8 cellular contexts compared by ENCODE assay signal in genomic region chr1:84574936-84575335, GRCh38. TPM values are rescaled to one million over a fixed set of nuclear protein-coding genes. Genes with fewer than 3 reads are reported as not detected.
DNase-seq lines count a peak whose midpoint lies in the region; ATAC-seq and TF ChIP-seq lines count a peak whose summit lies in the region.

No MANE protein-coding gene starts in this region.

- H3K4me3 ChIP-seq in kidney epithelial cell (ENCODE audit: low read depth, low read length) (peak overlapping the region; percentile 63), testis (peak overlapping the region; percentile 58 to 73)

- H3K9me3 ChIP-seq in testis = no peaks in the 10 kb centered on the region

- H3K36me3 ChIP-seq in kidney epithelial cell (ENCODE audit: control insufficient read depth, insufficient read depth, low read length) = no peaks in the 10 kb centered on the region
- no peaks in the 10 kb centered on the region for H3K36me3 ChIP-seq in testis (ENCODE audit: low read depth, missing control alignments)

- DNase-seq in activated T-cell treated with anti-CD3 and anti-CD28 coated beads, Interleukin-2, amount 50 U/mL, for 24 hours = no peak
- DNase-seq in activated T-cell treated with anti-CD3 and anti-CD28 coated beads, Interleukin-2, amount 50 U/mL, for 48 hours = no peak
- no peak for DNase-seq in activated CD8-positive, alpha-beta T cell treated with anti-CD3 and anti-CD28 coated beads, Interleukin-2, amount 10 ng/mL, durations not matched to agents 7 days and 5 days
- DNase-seq in kidney epithelial cell (ENCODE audit: low read depth) = no peak
- DNase-seq in testis = no peak
- DNase-seq in activated CD8-positive, alpha-beta memory T cell treated with anti-CD3 and anti-CD28 coated beads, Interleukin-2, amount 50 U/mL, for 4 hours = no peak

- peaks cover 45% of the 10 kb centered on the region for H3K4me1 Mint-ChIP-seq in activated T-cell treated with anti-CD3 and anti-CD28 coated beads, Interleukin-2, amount 50 U/mL, for 24 hours (ENCODE audit: low read depth)
- H3K4me1 Mint-ChIP-seq in activated CD8-positive, alpha-beta T cell treated with anti-CD3 and anti-CD28 coated beads, Interleukin-2, amount 10 ng/mL, durations not matched to agents 7 days and 5 days (ENCODE audit: low read depth) = peaks cover 33% of the 10 kb centered on the region

- H3K27ac ChIP-seq in testis = peak overlapping the region; percentile 90

- CTCF ChIA-PET in activated CD8-positive, alpha-beta T cell treated with anti-CD3 and anti-CD28 coated beads, Interleukin-2, amount 10 ng/mL, durations not matched to agents 7 days and 5 days (lab: Charles Lee) = interaction anchor here (1.6 to 4.2 kb wide), 5 partner anchors 10 to 132 kb away, joined by 4 to 16 read pairs (median 10); partner anchors contain the start of genes GNG5 and SPATA1

- WGBS in testis, 2 donors = 48 to 58% methylated on average over 7 of the region's 7 CpGs

- POLR2A ChIA-PET in activated CD8-positive, alpha-beta T cell treated with anti-CD3 and anti-CD28 coated beads, Interleukin-2, amount 10 ng/mL, durations not matched to agents 7 days and 5 days (lab: Charles Lee) = interaction anchor here (0.6 to 4.2 kb wide), 11 partner anchors 11 to 430 kb away, joined by 3 to 88 read pairs (median 5); partner anchors contain the start of genes GNG5, PRKACB and SPATA1

- peak overlapping the region; percentile 95 for H3K4me3 Mint-ChIP-seq in activated T-cell treated with anti-CD3 and anti-CD28 coated beads, Interleukin-2, amount 50 U/mL, for 24 hours
- H3K4me3 Mint-ChIP-seq in activated CD8-positive, alpha-beta T cell treated with anti-CD3 and anti-CD28 coated beads, Interleukin-2, amount 10 ng/mL, durations not matched to agents 7 days and 5 days = peak overlapping the region; percentile 94

- peaks cover 23% of the 10 kb centered on the region for H3K4me1 ChIP-seq in testis

- TF ChIP-seq CTCF in kidney epithelial cell (IDR thresholded peaks at IDR 0.05; ENCODE audit: insufficient read depth, low read length, poor library complexity, severe bottlenecking) (no peak), testis (IDR thresholded peaks at IDR 0.05) (no peak)

- no peaks in the 10 kb centered on the region for H3K27me3 ChIP-seq in kidney epithelial cell (ENCODE audit: control insufficient read depth, insufficient read depth, low read length)
- H3K27me3 ChIP-seq in testis = no peaks in the 10 kb centered on the region

- intact Hi-C loops in testis (cut with DNase I; ENCODE audit: low total_unique reads) = no loop called here

- no peak for TF ChIP-seq POLR2A in testis (IDR thresholded peaks at IDR 0.05)

- peaks cover 5% of the 10 kb centered on the region for H3K9me3 Mint-ChIP-seq in activated T-cell treated with anti-CD3 and anti-CD28 coated beads, Interleukin-2, amount 50 U/mL, for 24 hours
- no peaks in the 10 kb centered on the region for H3K9me3 Mint-ChIP-seq in activated CD8-positive, alpha-beta T cell treated with anti-CD3 and anti-CD28 coated beads, Interleukin-2, amount 10 ng/mL, durations not matched to agents 7 days and 5 days (ENCODE audit: insufficient read depth)

- peak overlapping the region; percentile 100 for H3K27ac Mint-ChIP-seq in activated T-cell treated with anti-CD3 and anti-CD28 coated beads, Interleukin-2, amount 50 U/mL, for 24 hours
- peak overlapping the region; percentile 99 for H3K27ac Mint-ChIP-seq in activated CD8-positive, alpha-beta T cell treated with anti-CD3 and anti-CD28 coated beads, Interleukin-2, amount 10 ng/mL, durations not matched to agents 7 days and 5 days

- no peak for ATAC-seq in activated CD8-positive, alpha-beta T cell treated with anti-CD3 and anti-CD28 coated beads, Interleukin-2, amount 10 ng/mL, durations not matched to agents 7 days and 5 days
- ATAC-seq in GM18873 (IDR thresholded peaks at IDR 0.05; ENCODE audit: low FRiP score, unreplicated experiment) = no peak
- no peak for ATAC-seq in GM18498 (IDR thresholded peaks at IDR 0.05; ENCODE audit: unreplicated experiment)

- peaks cover 38% of the 10 kb centered on the region for H3K36me3 Mint-ChIP-seq in activated T-cell treated with anti-CD3 and anti-CD28 coated beads, Interleukin-2, amount 50 U/mL, for 24 hours (ENCODE audit: low read depth)
- H3K36me3 Mint-ChIP-seq in activated CD8-positive, alpha-beta T cell treated with anti-CD3 and anti-CD28 coated beads, Interleukin-2, amount 10 ng/mL, durations not matched to agents 7 days and 5 days (ENCODE audit: low read depth) = peaks cover 24% of the 10 kb centered on the region

- no peaks in the 10 kb centered on the region for H3K27me3 Mint-ChIP-seq in activated T-cell treated with anti-CD3 and anti-CD28 coated beads, Interleukin-2, amount 50 U/mL, for 24 hours
- H3K27me3 Mint-ChIP-seq in activated CD8-positive, alpha-beta T cell treated with anti-CD3 and anti-CD28 coated beads, Interleukin-2, amount 10 ng/mL, durations not matched to agents 7 days and 5 days (ENCODE audit: low read depth) = no peaks in the 10 kb centered on the region

RNA-seq across cellular contexts. Expression of gene CTBS, which starts 0.7 kb away (rescaled TPM):
- 10 to 100 TPM; 12.3 to 12.7 TPM for total RNA-seq in activated CD8-positive, alpha-beta T cell treated with anti-CD3 and anti-CD28 coated beads, Interleukin-2, amount 10 ng/mL, durations not matched to agents 7 days and 5 days
- total RNA-seq in kidney epithelial cell = 9.3 and 9.5 TPM in 2 replicates
- 10 to 100 TPM in 1 of 2 donors, 1 to 10 TPM in 1; 9.9 to 17.8 TPM for total RNA-seq in testis
- polyA plus RNA-seq in testis (ENCODE audit: insufficient read depth, low read depth, low replicate concordance) = 12.9 TPM
